7 cellular contexts compared by ENCODE assay signal in genomic region chr10:57874810-57875209, GRCh38.
"Had no signal": no experiment of that assay in that cellular context is flagged by ENCODE, and none has a peak within 500 bp of the region (broad histone marks: within the 10 kb centered on the region; RNA-seq: fewer than 3 reads in every experiment).

No MANE protein-coding gene starts in this region.

- FAIRE-seq: H54, HTR-8/SVneo, K562 had no signal

- DNase-seq: GOT3, H9, HCEC 1CT, IMR-90 had no signal

- H3K4me3 ChIP-seq: K562 had no signal

- ATAC-seq: K562 had no signal
